In the genomic region with DNA sequence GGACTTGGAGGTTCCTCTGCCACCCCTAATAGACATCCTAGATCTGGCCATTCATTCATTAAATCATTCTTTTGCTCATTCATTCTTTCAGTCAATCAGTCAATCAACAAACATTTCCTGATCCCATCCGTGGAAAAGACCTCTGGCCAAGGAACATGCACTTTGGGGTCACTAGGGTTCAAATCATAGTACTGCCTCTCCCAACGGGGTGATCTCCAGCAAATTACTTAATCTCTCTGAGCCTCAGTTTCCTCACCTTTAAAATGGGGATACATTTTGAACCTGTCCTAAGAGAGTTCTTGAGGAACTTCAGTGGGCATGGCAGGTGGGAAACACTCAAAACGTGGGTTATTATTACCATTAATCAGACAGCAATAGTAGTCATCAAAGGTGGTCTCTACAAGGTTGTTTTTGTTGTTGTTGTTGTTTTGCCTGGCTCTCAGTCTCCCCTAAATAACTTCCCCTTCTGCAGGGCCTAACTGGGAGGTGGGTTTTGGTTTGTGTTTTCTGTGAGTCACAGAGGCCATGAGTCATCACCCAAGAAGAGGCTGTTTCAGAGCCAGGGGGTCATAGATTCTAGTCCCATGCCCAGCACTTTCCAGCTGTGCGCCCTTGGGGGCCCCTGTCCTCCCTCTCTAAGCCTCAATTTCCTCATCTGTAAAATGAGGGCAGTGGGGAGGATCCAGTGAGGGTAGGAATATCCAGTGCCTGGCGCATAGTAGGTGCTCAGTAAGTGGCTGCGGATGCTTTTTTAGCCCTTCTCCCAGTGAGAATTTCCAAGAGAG, we compare ENCODE assay signal across 11 cellular contexts. TPM values are rescaled to one million over a fixed set of nuclear protein-coding genes. Genes with fewer than 3 reads are reported as not detected.
A peak's percentile ranks its signal among the peaks of the same experiment; 100 is the strongest.
DNase-seq lines count a peak whose midpoint lies in the region; ATAC-seq and TF ChIP-seq lines count a peak whose summit lies in the region.
"Had no signal": no experiment of that assay in that cellular context is flagged by ENCODE, and none has a peak within 500 bp of the region (broad histone marks: within the 10 kb centered on the region; RNA-seq: fewer than 3 reads in every experiment).

No MANE protein-coding gene starts in this region.

- no peak for ATAC-seq in GM21825 (IDR thresholded peaks at IDR 0.05; ENCODE audit: unreplicated experiment)

- H3K4me1 ChIP-seq in osteoblast (ENCODE audit: insufficient read depth, low read length) = no peaks in the 10 kb centered on the region
- H3K4me1 ChIP-seq in esophagus squamous epithelium = peaks cover 0 to 6% (median 0%) of the 10 kb centered on the region in 3 donors

- no peak overlapping the region for H3K4me2 ChIP-seq in osteoblast (ENCODE audit: insufficient read depth, low read length)

- H3K27me3 ChIP-seq in osteoblast (ENCODE audit: insufficient read depth, low read length) = peaks cover 4% of the 10 kb centered on the region
- H3K27me3 ChIP-seq in esophagus squamous epithelium = peaks cover 0 to 10% (median 0%) of the 10 kb centered on the region in 4 donors

- no peaks in the 10 kb centered on the region for H3K79me2 ChIP-seq in osteoblast (ENCODE audit: insufficient read depth, low read length)

- H2AFZ ChIP-seq in osteoblast (ENCODE audit: low read length) = no peak overlapping the region

- H3K9me3 ChIP-seq in osteoblast (ENCODE audit: low read depth, low read length) (no peaks in the 10 kb centered on the region), esophagus squamous epithelium (no peaks in the 10 kb centered on the region)

- H3K4me3 ChIP-seq in astrocyte of the spinal cord (ENCODE audit: low read depth, low read length) = no peak overlapping the region
- H3K4me3 ChIP-seq in osteoblast (ENCODE audit: insufficient read depth, low read length) = no peak overlapping the region
- H3K4me3 ChIP-seq in esophagus squamous epithelium = no peak overlapping the region

- TF ChIP-seq CTCF in astrocyte of the spinal cord (IDR thresholded peaks at IDR 0.05; ENCODE audit: low read depth, low read length) = no peak
- TF ChIP-seq CTCF in osteoblast (IDR thresholded peaks at IDR 0.05; ENCODE audit: extremely low read depth, low read depth, low read length) = no peak
- TF ChIP-seq CTCF in esophagus squamous epithelium (IDR thresholded peaks at IDR 0.05) = no peak

- H3K27ac ChIP-seq in osteoblast (ENCODE audit: low read depth, low read length) (no peak overlapping the region), esophagus squamous epithelium (no peak overlapping the region)

- no peaks in the 10 kb centered on the region for H4K20me1 ChIP-seq in osteoblast (ENCODE audit: insufficient read depth, low read length)

- in situ Hi-C loops in astrocyte of the spinal cord (cut with HindIII; ENCODE audit: low sequenced_read_pairs) = no loop called here

- intact Hi-C loops in esophagus squamous epithelium (cut with DNase I) = no loop called here

- H3K36me3 ChIP-seq in osteoblast (ENCODE audit: insufficient read depth, low read length) (no peaks in the 10 kb centered on the region), esophagus squamous epithelium (no peaks in the 10 kb centered on the region)

- DNase-seq in EH (ENCODE audit: low read depth) (peak; percentile 32), LoVo (ENCODE audit: low spot score) (peak; percentile 33), astrocyte of the spinal cord (ENCODE audit: low read depth, low spot score) (peak; percentile 15), osteoblast (ENCODE audit: insufficient read length, low spot score, missing footprints) (peak; percentile 76), esophagus squamous epithelium (lab: John Stamatoyannopoulos, UW) (no peak)
- no peak for DNase-seq in stimulated activated CD4-positive, alpha-beta T cell treated with anti-CD3 and anti-CD28 coated beads, Interleukin-12 subunit alpha, Interleukin-12 subunit beta, amount 100 ng/mL, for 4 hours
- DNase-seq: activated CD4-positive, alpha-beta T cell treated with anti-CD3 and anti-CD28 coated beads for 1 hour; CD4-positive, CD25-positive, alpha-beta regulatory T cell; H9; NCI-H226 had no signal

- WGBS in esophagus squamous epithelium, 2 donors = 54 to 61% methylated on average over 5 to 6 of the region's 6 CpGs

- no peak for TF ChIP-seq POLR2A in esophagus squamous epithelium (IDR thresholded peaks at IDR 0.05)

RNA-seq across cellular contexts. Expression of a gene that starts 16.9 kb away (rescaled TPM):
- total RNA-seq in osteoblast = 0.29 and 0.36 TPM in 2 replicates
- 1 to 10 TPM in 3 of 4 donors, under 1 TPM in 1; 0.57 to 9.3 (median 5.0) TPM for total RNA-seq in esophagus squamous epithelium

Comparison
In these comparisons a context has a peak if more than half of its experiments do, and no peak if none do; other contexts are left out.
1. DNase-seq: peak in EH (single experiment), LoVo (single experiment), astrocyte of the spinal cord (single experiment) and osteoblast (single experiment); none in stimulated activated CD4-positive, alpha-beta T cell treated with anti-CD3 and anti-CD28 coated beads, Interleukin-12 subunit alpha, Interleukin-12 subunit beta, amount 100 ng/mL, for 4 hours (single experiment) and esophagus squamous epithelium (single experiment).